Comparison of ENCODE assay signal across 1 cellular context in genomic region chr11:101748572-101748971, GRCh38.
TF ChIP-seq lines count a peak whose summit lies in the region.

No MANE protein-coding gene starts in this region.

TF ChIP-seq in GM23338, 12 proteins besides CTCF, POLR2A, EP300 and RAD21 (continued from another document):
- TF ChIP-seq ZNF462 (CRISPR knock-in tag; IDR thresholded peaks at IDR 0.05): no peak
- no peak for TF ChIP-seq CREB1 (CRISPR knock-in tag; IDR thresholded peaks at IDR 0.05; ENCODE audit: low read depth)
- TF ChIP-seq POLR2AphosphoS5 (IDR thresholded peaks at IDR 0.05; ENCODE audit: low read depth): no peak
- TF ChIP-seq REST (IDR thresholded peaks at IDR 0.05; ENCODE audit: unreplicated experiment): no peak
- no peak for TF ChIP-seq EZH2phosphoT487 (IDR thresholded peaks at IDR 0.05; ENCODE audit: unreplicated experiment)
- no peak for TF ChIP-seq EZH2 (IDR thresholded peaks at IDR 0.05; ENCODE audit: low read depth, unreplicated experiment)
- no peak for TF ChIP-seq ZNF114 (CRISPR knock-in tag; IDR thresholded peaks at IDR 0.05)
- TF ChIP-seq STAT1 (IDR thresholded peaks at IDR 0.05; ENCODE audit: unreplicated experiment): no peak
- TF ChIP-seq NANOG (IDR thresholded peaks at IDR 0.05; ENCODE audit: borderline replicate concordance): no peak
TF ChIP-seq in GM23338: peak in this region for 0.
